In genomic region chr14:91216731-91217226, GRCh38 we compare ENCODE assay signal across 21 cellular contexts. TPM values are rescaled to one million over a fixed set of nuclear protein-coding genes. Genes with fewer than 3 reads are reported as not detected.
DNase-seq lines count a peak whose midpoint lies in the region; ATAC-seq, FAIRE-seq and TF ChIP-seq lines count a peak whose summit lies in the region.
"Had no signal": no experiment of that assay in that cellular context is flagged by ENCODE, and none has a peak within 500 bp of the region (broad histone marks: within the 10 kb centered on the region; RNA-seq: fewer than 3 reads in every experiment).

No MANE protein-coding gene starts in this region.

- no peak overlapping the region for H2BK120ac ChIP-seq in H9 (ENCODE audit: low read depth, low read length, poor library complexity, severe bottlenecking)

- H3K79me1 ChIP-seq in H9 (ENCODE audit: insufficient read depth, low read depth, low read length, poor library complexity, severe bottlenecking): no peaks in the 10 kb centered on the region

- TSS peak; percentile 46 for BruUV-seq in GM12878 (replicated peaks; lab: Mats Ljungman, UMichigan)

- H3K27ac ChIP-seq in GM23338 (ENCODE audit: low read depth) (no peak overlapping the region), H9 (ENCODE audit: insufficient read length, low read depth, low read length) (no peak overlapping the region), GM12878 (ENCODE audit: control insufficient read depth, insufficient read depth) (no peak overlapping the region), neural progenitor cell (no peak overlapping the region), MM.1S (ENCODE audit: low read length) (no peak overlapping the region)
- H3K27ac ChIP-seq: KMS-11 had no signal

- RAD21 ChIA-PET in GM12878 (lab: Charles Lee; ENCODE audit: unreplicated experiment): no interaction called here

- TF ChIP-seq EP300 in GM12878 (IDR thresholded peaks at IDR 0.05; ENCODE audit: borderline replicate concordance in 1 of 2, control insufficient read depth in 1 of 2, low read depth in 2 of 2, low read length in 2 of 2): no peak

- H3K4me3 Mint-ChIP-seq in GM23338 (no peak overlapping the region), H9 (no peak overlapping the region), neural progenitor cell (no peak overlapping the region)
- H3K4me3 Mint-ChIP-seq: CD4-positive, CD25-positive, alpha-beta regulatory T cell; CD8-positive, alpha-beta memory T cell; HFFc6 had no signal

- H3K4me1 Mint-ChIP-seq in GM23338 (peaks cover 5% of the 10 kb centered on the region; the same call in 1 of the 3 replicates), H9 (peaks cover 0 to 5% of the 10 kb centered on the region in 2 experiments; a peak in 1 of 4 replicates), neural progenitor cell (peaks cover 5% of the 10 kb centered on the region)

- H3K9ac ChIP-seq in H9 (ENCODE audit: extremely low read depth, insufficient read length, low read length): no peak overlapping the region
- H3K9ac ChIP-seq in GM12878 (ENCODE audit: control insufficient read depth, insufficient read depth, low read length): no peak overlapping the region
- no peak overlapping the region for H3K9ac ChIP-seq in neural progenitor cell
- H3K9ac ChIP-seq in MM.1S (ENCODE audit: low read length): no peak overlapping the region
- H3K9ac ChIP-seq: KMS-11 had no signal

- H4K91ac ChIP-seq in H9 (ENCODE audit: insufficient read length, low read depth, low read length): no peak overlapping the region

- in situ Hi-C loops in GM12878 (cut with MboI): no loop called here

- intact Hi-C loops in GM12878 (cut with micrococcal nuclease; ENCODE audit: unreplicated experiment): no loop called here

- peaks cover 2% of the 10 kb centered on the region for H3K27me3 Mint-ChIP-seq in GM23338 (ENCODE audit: insufficient read depth, low read depth, poor library complexity)
- no peaks in the 10 kb centered on the region; the same call in none of the 2 replicates for H3K27me3 Mint-ChIP-seq in H9 (ENCODE audit: low read depth)
- peaks cover 4% of the 10 kb centered on the region for H3K27me3 Mint-ChIP-seq in neural progenitor cell (ENCODE audit: insufficient read depth, low read depth)
- H3K27me3 Mint-ChIP-seq: CD4-positive, CD25-positive, alpha-beta regulatory T cell; CD8-positive, alpha-beta memory T cell had no signal

- CTCF ChIA-PET in GM12878 (lab: Yijun Ruan, JAX): interaction anchor here (0.9 kb wide), 1 partner anchor 39 kb away, joined by 3 read pairs; no protein-coding TSS in a partner anchor

- H4K20me1 ChIP-seq in GM23338 (replicated peaks; ENCODE audit: insufficient read depth) (no peaks in the 10 kb centered on the region), H9 (ENCODE audit: control insufficient read depth, insufficient read depth, insufficient read length) (no peaks in the 10 kb centered on the region), GM12878 (ENCODE audit: control insufficient read depth, insufficient read depth) (no peaks in the 10 kb centered on the region), neural progenitor cell (ENCODE audit: low read depth) (no peaks in the 10 kb centered on the region), MM.1S (ENCODE audit: insufficient read depth, low read length) (no peaks in the 10 kb centered on the region)

- no CpG with 5 or more reads among the region's 13 CpGs for WGBS in H9 (ENCODE audit: extremely low coverage, insufficient read length, low lambda C conversion rate)
- WGBS in GM12878 (ENCODE audit: insufficient coverage, insufficient replicate concordance, low lambda C conversion rate, missing lambda C conversion rate): 86% methylated on average over 13 of the region's 13 CpGs

- H3K27me3 ChIP-seq in GM23338 (ENCODE audit: insufficient read depth) (no peaks in the 10 kb centered on the region), H9 (ENCODE audit: insufficient read depth, low read length) (no peaks in the 10 kb centered on the region), GM12878 (replicated peaks in 1 of 2; ENCODE audit: control insufficient read depth in 2 of 2, insufficient read depth in 2 of 2, low read length in 1 of 2) (no peaks in the 10 kb centered on the region), neural progenitor cell (no peaks in the 10 kb centered on the region), MM.1S (replicated peaks; ENCODE audit: insufficient read depth, low read length) (no peaks in the 10 kb centered on the region)
- H3K27me3 ChIP-seq: BE2C had no signal

- no peak overlapping the region for H2BK12ac ChIP-seq in H9 (ENCODE audit: insufficient read length, low read depth, low read length)

- H3K9me3 ChIP-seq in H9 (ENCODE audit: control insufficient read depth, low read depth, low read length) (no peaks in the 10 kb centered on the region), GM12878 (replicated peaks; ENCODE audit: control insufficient read depth, insufficient read depth, low read length) (no peaks in the 10 kb centered on the region), neural progenitor cell (ENCODE audit: low read depth) (no peaks in the 10 kb centered on the region), MM.1S (replicated peaks; ENCODE audit: insufficient read depth, low read length) (no peaks in the 10 kb centered on the region)
- H3K9me3 ChIP-seq: BE2C had no signal

- H3K14ac ChIP-seq in H9 (ENCODE audit: insufficient read depth, low read length): no peak overlapping the region

- no peak overlapping the region for H3K4ac ChIP-seq in H9 (ENCODE audit: low read depth, low read length)

- DNase-seq in GM23338 (ENCODE audit: low spot score) (no peak), H9 (no peak), GM12878 (ENCODE audit: low read depth, low spot score) (no peak), neural progenitor cell (ENCODE audit: low spot score) (no peak), HuH-7 (ENCODE audit: low spot score) (no peak), MM.1S (no peak)
- DNase-seq: ACHN; BE2C; C1 segment of cervical spinal cord; CD4-positive, CD25-positive, alpha-beta regulatory T cell; CD8-positive, alpha-beta memory T cell; COR-L47; HFFc6 had no signal

- SMC1A ChIA-PET in GM12878 (lab: Charles Lee; ENCODE audit: uncharacterized antibody, unreplicated experiment): interaction anchor here (0.8 kb wide), 1 partner anchor 11 kb away, joined by 4 read pairs; no protein-coding TSS in a partner anchor

- H2BK5ac ChIP-seq in H9 (ENCODE audit: insufficient read length, low read length): no peak overlapping the region

- no peak overlapping the region for H3T11ph ChIP-seq in H9 (ENCODE audit: low read length)

- no peaks in the 10 kb centered on the region for H3K9me2 ChIP-seq in GM23338 (ENCODE audit: insufficient read depth)
- no peaks in the 10 kb centered on the region for H3K9me2 ChIP-seq in MM.1S (replicated peaks; ENCODE audit: insufficient read depth, low read length)

- H3K9me3 Mint-ChIP-seq in GM23338 (no peaks in the 10 kb centered on the region), H9 (no peaks in the 10 kb centered on the region), neural progenitor cell (no peaks in the 10 kb centered on the region)
- H3K9me3 Mint-ChIP-seq: CD4-positive, CD25-positive, alpha-beta regulatory T cell; CD8-positive, alpha-beta memory T cell; HFFc6 had no signal

- H2AFZ ChIP-seq in GM23338: no peak overlapping the region
- H2AFZ ChIP-seq in H9 (ENCODE audit: low read length): no peak overlapping the region
- H2AFZ ChIP-seq in GM12878 (ENCODE audit: control insufficient read depth, low read depth, low read length): no peak overlapping the region
- no peak overlapping the region for H2AFZ ChIP-seq in neural progenitor cell (replicated peaks)
- H2AFZ ChIP-seq in MM.1S (ENCODE audit: low read length): no peak overlapping the region

- ATAC-seq in GM23338 (peak; percentile 64), GM12878 (no peak), HG03439 (IDR thresholded peaks at IDR 0.05; ENCODE audit: unreplicated experiment) (no peak), HG02885 (IDR thresholded peaks at IDR 0.05; ENCODE audit: poor library complexity, unreplicated experiment) (no peak)
- ATAC-seq: HCT116 had no signal

- H3K27ac Mint-ChIP-seq in GM23338: no peak overlapping the region
- no peak overlapping the region; a peak in 2 of 7 replicates for H3K27ac Mint-ChIP-seq in H9
- peak overlapping the region; percentile 72 for H3K27ac Mint-ChIP-seq in neural progenitor cell
- H3K27ac Mint-ChIP-seq: HFFc6 had no signal

- no peak for TF ChIP-seq POLR2A in GM12878 (IDR thresholded peaks at IDR 0.05; ENCODE audit: low read depth, low read length)

- no peak for TF ChIP-seq RAD21 in GM12878 (IDR thresholded peaks at IDR 0.05; ENCODE audit: insufficient read depth, low read depth, low read length)

- H4K8ac ChIP-seq in H9 (replicated peaks; ENCODE audit: insufficient read length, low read depth, low read length): peak overlapping the region; percentile 39

- no peak overlapping the region for H4K5ac ChIP-seq in H9 (ENCODE audit: insufficient read length, low read depth, low read length)

- H3K4me2 ChIP-seq in GM23338 (no peak overlapping the region), H9 (ENCODE audit: insufficient read depth, insufficient read length, low read length) (no peak overlapping the region), GM12878 (ENCODE audit: control insufficient read depth, insufficient read depth) (no peak overlapping the region), neural progenitor cell (no peak overlapping the region), MM.1S (ENCODE audit: low read depth, low read length) (no peak overlapping the region)
- H3K4me2 ChIP-seq: KMS-11 had no signal

- no peak overlapping the region for H3K56ac ChIP-seq in H9 (ENCODE audit: insufficient read length, low read depth, low read length)

- no peak overlapping the region for H3K18ac ChIP-seq in H9 (ENCODE audit: insufficient read length, low read depth, low read length)

- no peak overlapping the region for H2BK15ac ChIP-seq in H9 (ENCODE audit: low read depth, low read length)

- H3K4me1 ChIP-seq in GM23338 (ENCODE audit: insufficient read depth): no peaks in the 10 kb centered on the region
- H3K4me1 ChIP-seq in H9 (ENCODE audit: insufficient read depth, low read length): no peaks in the 10 kb centered on the region
- H3K4me1 ChIP-seq in GM12878 (ENCODE audit: control insufficient read depth, insufficient read depth, low read length): no peaks in the 10 kb centered on the region; the same call in 1 of the 2 replicates
- no peaks in the 10 kb centered on the region for H3K4me1 ChIP-seq in neural progenitor cell
- no peaks in the 10 kb centered on the region for H3K4me1 ChIP-seq in MM.1S (ENCODE audit: low read length)
- H3K4me1 ChIP-seq: BE2C had no signal

- no peak overlapping the region for H3K4me3 ChIP-seq in GM23338
- H3K4me3 ChIP-seq in GM12878: no peak overlapping the region
- no peak overlapping the region for H3K4me3 ChIP-seq in neural progenitor cell
- H3K4me3 ChIP-seq in MM.1S (ENCODE audit: low read length): no peak overlapping the region

- no peaks in the 10 kb centered on the region for H3F3A ChIP-seq in GM23338 (replicated peaks; ENCODE audit: low read depth)
- no peaks in the 10 kb centered on the region for H3F3A ChIP-seq in neural progenitor cell (ENCODE audit: low read depth)
- H3F3A ChIP-seq in MM.1S (ENCODE audit: insufficient read depth, low read length): no peaks in the 10 kb centered on the region

- no peak for FAIRE-seq in GM12878 (lab: Jason Lieb, UNC)
- FAIRE-seq: A204.1, D721Med, G401.6, GM12892 had no signal

- no peaks in the 10 kb centered on the region for H3K23me2 ChIP-seq in H9 (ENCODE audit: insufficient read length, low read depth, low read length, poor library complexity, severe bottlenecking)

- no peak overlapping the region for H3K23ac ChIP-seq in H9 (ENCODE audit: insufficient read length, low read depth, low read length)

- H2AK5ac ChIP-seq in H9 (ENCODE audit: insufficient read length, low read length): no peak overlapping the region

- no peak overlapping the region for H2BK20ac ChIP-seq in H9 (ENCODE audit: low read depth, low read length, poor library complexity, severe bottlenecking)

- H3K79me2 ChIP-seq in GM23338 (replicated peaks; ENCODE audit: insufficient read depth) (no peaks in the 10 kb centered on the region), H9 (ENCODE audit: insufficient read depth, low read length) (no peaks in the 10 kb centered on the region), GM12878 (ENCODE audit: control insufficient read depth, insufficient read depth, low read length) (no peaks in the 10 kb centered on the region), neural progenitor cell (ENCODE audit: low read depth) (no peaks in the 10 kb centered on the region), MM.1S (ENCODE audit: low read length) (no peaks in the 10 kb centered on the region)

- no peaks in the 10 kb centered on the region for H3K36me3 ChIP-seq in GM23338 (ENCODE audit: insufficient read depth)
- H3K36me3 ChIP-seq in GM12878 (ENCODE audit: control insufficient read depth in 2 of 2, insufficient read depth in 2 of 2, low read length in 1 of 2): peaks cover 16% of the 10 kb centered on the region in 2 experiments; a peak in 3 of 4 replicates
- no peaks in the 10 kb centered on the region for H3K36me3 ChIP-seq in neural progenitor cell
- no peaks in the 10 kb centered on the region for H3K36me3 ChIP-seq in MM.1S (replicated peaks; ENCODE audit: insufficient read depth, low read length)
- H3K36me3 ChIP-seq: BE2C had no signal

- H3K36me3 Mint-ChIP-seq in GM23338 (ENCODE audit: low read depth): peaks cover 12% of the 10 kb centered on the region; the same call in 2 of the 3 replicates
- H3K36me3 Mint-ChIP-seq in H9 (ENCODE audit: insufficient read depth in 1 of 3, low read depth in 3 of 3): peaks cover 0 to 33% (median 12%) of the 10 kb centered on the region in 3 experiments; a peak in 6 of 7 replicates
- peaks cover 21% of the 10 kb centered on the region for H3K36me3 Mint-ChIP-seq in neural progenitor cell

- POLR2A ChIA-PET in GM12878 (lab: Charles Lee): no interaction called here

- TF ChIP-seq CTCF in GM23338 (conservative IDR thresholded peaks at IDR 0.05; ENCODE audit: low read depth in 2 of 2) (no peak), H9 (conservative IDR thresholded peaks at IDR 0.05) (no peak), GM12878 (IDR thresholded peaks at IDR 0.05 in 2 of 3, conservative IDR thresholded peaks at IDR 0.05 in 1 of 3; ENCODE audit: control insufficient read depth in 2 of 3, extremely low read depth in 1 of 3, insufficient read depth in 1 of 3, low read depth in 3 of 3, low read length in 3 of 3) (no peak), neural progenitor cell (IDR thresholded peaks at IDR 0.05) (no peak), MM.1S (IDR thresholded peaks at IDR 0.05; ENCODE audit: low read length) (no peak)

RNA-seq across cellular contexts. Expression of gene GPR68, which starts 27.7 kb away (rescaled TPM):
- total RNA-seq in GM23338 (2014; rRNA removed; shearing (Covaris generic)): 0.35 TPM in 2 replicates
- 0.19 and 0.45 TPM in 2 replicates for polyA plus RNA-seq in GM23338 (2016; fragmentation: Nextera tagmentation; extraction: Ambion mirVana)
- 0.07 and 0.33 TPM in 2 replicates for total RNA-seq in H9 (2021)
- total RNA-seq in GM12878 (2013; cell fraction: nucleolus; rRNA removed): 1.0 TPM in 2 replicates
- total RNA-seq in GM12878 (2014; rRNA removed): 2.2 and 3.1 TPM in 2 replicates
- 0.76 and 1.1 TPM in 2 replicates for total RNA-seq in GM12878 (2014; rRNA removed; fragmentation: Illumina TruSeq; extraction: Trizol)
- total RNA-seq in GM12878 (2021): 2.1 and 2.4 TPM in 2 replicates
- polyA plus RNA-seq in GM12878 (2011; ENCODE audit: low read depth): 0.76 TPM
- polyA plus RNA-seq in GM12878 (2011; rRNA removed): 1.9 and 3.0 TPM in 2 replicates
- polyA plus RNA-seq in GM12878 (2011; cell fraction: cytosol; rRNA removed): 8.1 and 9.1 TPM in 2 replicates
- polyA plus RNA-seq in GM12878 (2011; cell fraction: nucleus; rRNA removed): 7.7 and 8.0 TPM in 2 replicates
- polyA plus RNA-seq in GM12878 (2012): 1.1 and 1.3 TPM in 2 replicates
- 1.1 and 1.2 TPM in 2 replicates for polyA plus RNA-seq in GM12878 (2014; fragmentation: Illumina TruSeq; extraction: Trizol)
- under 1 TPM; 0.06 to 0.35 TPM for polyA plus RNA-seq in GM12878 (2014; fragmentation: Nextera tagmentation; extraction: Ambion mirVana)
- 2.7 and 3.4 TPM in 2 replicates for polyA plus RNA-seq in GM12878 (2014; rRNA removed)
- 1 to 10 TPM; 1.8 TPM for polyA plus RNA-seq in GM12878 (2016; fragmentation: Nextera tagmentation; extraction: Ambion mirVana)
- polyA minus RNA-seq in GM12878 (2011; rRNA and poly(A)+ RNA removed): 2.8 and 6.9 TPM in 2 replicates
- 1.2 and 3.3 TPM in 2 replicates for polyA minus RNA-seq in GM12878 (2011; cell fraction: cytosol; rRNA and poly(A)+ RNA removed)
- polyA minus RNA-seq in GM12878 (2011; cell fraction: nucleus; rRNA and poly(A)+ RNA removed): 1.6 and 1.7 TPM in 2 replicates
- total RNA-seq in neural progenitor cell (ENCODE audit: low replicate concordance): 0.84 TPM in 1 of 2 replicates, not detected in the other
